Comparison of ENCODE assay signal across 9 cellular contexts in the genomic region with DNA sequence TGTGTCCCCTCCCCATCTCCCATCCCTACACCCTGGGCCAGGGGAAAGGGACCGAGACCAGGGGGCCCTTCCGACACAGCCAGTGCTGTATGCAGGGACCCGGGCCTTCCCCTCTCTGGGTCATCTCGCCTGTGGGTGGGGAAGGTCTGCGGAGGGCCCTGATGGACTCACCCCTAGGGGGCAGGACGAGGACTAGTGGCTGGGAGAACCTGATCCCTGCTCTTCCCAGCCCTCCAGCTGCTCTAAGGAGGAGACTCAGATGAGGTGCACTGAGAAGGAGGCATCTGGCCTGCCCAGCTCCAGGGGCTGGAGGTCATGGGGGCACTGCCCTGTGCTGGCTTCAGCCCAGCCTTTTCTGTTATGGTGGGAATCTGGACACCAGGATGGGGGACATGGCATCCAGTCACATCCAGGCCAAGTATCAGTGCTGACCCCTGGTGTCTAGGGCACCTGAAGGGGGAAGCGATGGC. TPM values are rescaled to one million over a fixed set of nuclear protein-coding genes. Genes with fewer than 3 reads are reported as not detected.
A peak's percentile ranks its signal among the peaks of the same experiment; 100 is the strongest.
DNase-seq lines count a peak whose midpoint lies in the region; ATAC-seq, FAIRE-seq and TF ChIP-seq lines count a peak whose summit lies in the region.
"Had no signal": no experiment of that assay in that cellular context is flagged by ENCODE, and none has a peak within 500 bp of the region (broad histone marks: within the 10 kb centered on the region; RNA-seq: fewer than 3 reads in every experiment).

No MANE protein-coding gene starts in this region.

- peak; percentile 45 for TF ChIP-seq CTCF in coronary artery (IDR thresholded peaks at IDR 0.05)
- TF ChIP-seq CTCF in lung (IDR thresholded peaks at IDR 0.05; ENCODE audit: control extremely low read depth, extremely low read depth): no peak

- no peak for ATAC-seq in lung (ENCODE audit: insufficient read depth, low FRiP score)
- ATAC-seq in GM21723 (IDR thresholded peaks at IDR 0.05; ENCODE audit: unreplicated experiment): no peak
- ATAC-seq in HG03520 (IDR thresholded peaks at IDR 0.05; ENCODE audit: unreplicated experiment): no peak

- H3K9me3 ChIP-seq in lung (ENCODE audit: control insufficient read depth in 2 of 2, insufficient read depth in 1 of 2, low read length in 1 of 2) (no peaks in the 10 kb centered on the region), small intestine (ENCODE audit: control insufficient read depth, low read depth) (no peaks in the 10 kb centered on the region)

- WGBS in lung, 2 donors: 34 to 71% methylated on average over 7 of the region's 7 CpGs
- 55 to 78% (median 73%) methylated on average over 7 of the region's 7 CpGs for WGBS in small intestine, 3 donors

- no peak for FAIRE-seq in HTR-8/SVneo (lab: Jason Lieb, UNC)
- FAIRE-seq in small intestine (lab: Jason Lieb, UNC): no peak

- peak overlapping the region; percentile 98 to 99 for H3K27ac ChIP-seq in coronary artery
- H3K27ac ChIP-seq in lung (ENCODE audit: low read depth in 1 of 2, low read length in 1 of 2): peak overlapping the region; percentile 92 to 97
- H3K27ac ChIP-seq in small intestine (ENCODE audit: low read depth in 1 of 2, low read length in 1 of 2): peak overlapping the region in 1 of 2 donors; percentile 65

- H3K4me1 ChIP-seq in lung (ENCODE audit: control insufficient read depth in 2 of 2, insufficient read depth in 2 of 2, low read length in 2 of 2) (peaks cover 0 to 25% of the 10 kb centered on the region in 2 donors), small intestine (ENCODE audit: control insufficient read depth in 2 of 2, insufficient read depth in 1 of 2, low read depth in 1 of 2, low read length in 1 of 2) (peaks cover 0 to 3% of the 10 kb centered on the region in 2 donors)

- no peaks in the 10 kb centered on the region for H3K27me3 ChIP-seq in lung (ENCODE audit: control insufficient read depth, insufficient read depth)
- H3K27me3 ChIP-seq in small intestine (ENCODE audit: control insufficient read depth in 2 of 2, insufficient read depth in 2 of 2, low read length in 2 of 2): no peaks in the 10 kb centered on the region

- H3K4me3 ChIP-seq in coronary artery (peak overlapping the region; percentile 84), lung (peak overlapping the region; percentile 72), small intestine (ENCODE audit: low read depth in 1 of 2, low read length in 2 of 2) (peak overlapping the region in 1 of 2 donors; percentile 24)

- H3K36me3 ChIP-seq in lung (ENCODE audit: control insufficient read depth in 2 of 2, insufficient read depth in 2 of 2, low read length in 2 of 2) (peaks cover 0 to 8% of the 10 kb centered on the region in 2 donors), small intestine (ENCODE audit: control insufficient read depth in 2 of 2, insufficient read depth in 2 of 2, low read length in 2 of 2) (no peaks in the 10 kb centered on the region)

- DNase-seq in 8988T: peak; percentile 70
- peak; percentile 94 for DNase-seq in HTR-8/SVneo (ENCODE audit: insufficient read length, low spot score)
- DNase-seq in coronary artery (ENCODE audit: low spot score): no peak
- DNase-seq in lung (ENCODE audit: low spot score): no peak
- DNase-seq in NCI-H2171 treated with DMSO at 0.1 percent for 48 hours (lab: John Stamatoyannopoulos, UW): no peak
- DNase-seq in small intestine: no peak
- DNase-seq: activated gamma-delta T cell treated with Interleukin-2 at 50 U/mL for 16 hours had no signal

RNA-seq across cellular contexts. Expression of a gene that starts 0.7 kb away (rescaled TPM):
- 100 to 1,000 TPM in 1 of 2 donors, 10 to 100 TPM in 1; 40.8 to 239 TPM for total RNA-seq in lung
- polyA plus RNA-seq in lung (100 to 1,000 TPM in 1 of 2 donors, 10 to 100 TPM in 1; 68.4 to 243 TPM), small intestine (10 to 100 TPM in 2 of 3 donors, 1 to 10 TPM in 1; 7.4 to 91.2 (median 34.6) TPM)

RNA-seq across cellular contexts. Expression of a gene that starts 31.3 kb away (rescaled TPM):
- total RNA-seq in lung: 10 to 100 TPM; 12.0 to 32.8 TPM
- 10 to 100 TPM in 1 of 2 donors, 1 to 10 TPM in 1; 4.2 to 10.1 TPM for polyA plus RNA-seq in lung
- 1 to 10 TPM in 2 of 3 donors, under 1 TPM in 1; 0.45 to 8.1 (median 3.0) TPM for polyA plus RNA-seq in small intestine

Comparison
In these comparisons a context has a peak if more than half of its experiments do, and no peak if none do; other contexts are left out.
1. DNase-seq: peak in 8988T (single experiment) and HTR-8/SVneo (single experiment); none in coronary artery (single experiment), lung (single experiment), NCI-H2171 treated with DMSO at 0.1 percent for 48 hours (single experiment) and small intestine (single experiment).